Comparison of ENCODE assay signal across 9 cellular contexts in the genomic region with DNA sequence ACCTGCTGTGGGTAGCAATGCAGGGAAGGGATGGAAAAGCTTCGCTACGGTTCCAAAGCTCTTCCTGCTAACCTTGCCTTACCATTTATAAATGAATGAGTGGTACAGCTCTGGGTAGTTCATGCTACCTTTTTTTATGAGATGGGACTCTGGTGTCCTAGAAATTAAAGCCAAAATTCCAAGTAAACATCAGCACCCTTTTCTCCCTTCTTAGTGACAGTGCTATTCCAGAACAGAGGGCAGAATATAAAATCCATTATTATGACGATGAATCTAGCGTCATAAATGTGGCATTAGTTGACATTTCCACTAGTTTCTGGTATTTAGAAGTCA. TPM values are rescaled to one million over a fixed set of nuclear protein-coding genes. Genes with fewer than 3 reads are reported as not detected.
DNase-seq lines count a peak whose midpoint lies in the region; ATAC-seq and TF ChIP-seq lines count a peak whose summit lies in the region.
"Had no signal": no experiment of that assay in that cellular context is flagged by ENCODE, and none has a peak within 500 bp of the region (broad histone marks: within the 10 kb centered on the region; RNA-seq: fewer than 3 reads in every experiment).

No MANE protein-coding gene starts in this region.

- no peaks in the 10 kb centered on the region for H3K9me2 ChIP-seq in GM23338 (ENCODE audit: insufficient read depth)

- H3K36me3 Mint-ChIP-seq in GM23338 (ENCODE audit: low read depth), result no peaks in the 10 kb centered on the region

- no peak for ATAC-seq in GM23338
- no peak for ATAC-seq in GM19035 (IDR thresholded peaks at IDR 0.05; ENCODE audit: unreplicated experiment)

- H3K9me3 ChIP-seq in skeletal muscle tissue (ENCODE audit: control insufficient read depth in 3 of 3, low read length in 3 of 3), result no peaks in the 10 kb centered on the region

- no peaks in the 10 kb centered on the region for H4K20me1 ChIP-seq in GM23338 (replicated peaks; ENCODE audit: insufficient read depth)

- TF ChIP-seq CTCF in GM23338 (conservative IDR thresholded peaks at IDR 0.05; ENCODE audit: low read depth in 2 of 2) (no peak), VCaP (conservative IDR thresholded peaks at IDR 0.05) (peak; percentile 36), fibroblast of villous mesenchyme (IDR thresholded peaks at IDR 0.05; ENCODE audit: insufficient read depth, low read depth, low read length) (no peak)

- no peaks in the 10 kb centered on the region for H3K79me2 ChIP-seq in GM23338 (replicated peaks; ENCODE audit: insufficient read depth)

- H3K4me1 ChIP-seq in GM23338 (ENCODE audit: insufficient read depth) (peaks cover 12% of the 10 kb centered on the region; the same call in 1 of the 2 replicates), skeletal muscle tissue (ENCODE audit: control insufficient read depth in 3 of 3, insufficient read depth in 3 of 3, low read length in 3 of 3) (peaks cover 0 to 4% (median 3%) of the 10 kb centered on the region in 3 donors)

- no peak overlapping the region for H3K27ac Mint-ChIP-seq in GM23338

- peaks cover 16% of the 10 kb centered on the region for H3K4me1 Mint-ChIP-seq in GM23338

- DNase-seq in GM23338 (ENCODE audit: low spot score) (no peak), fibroblast of villous mesenchyme (ENCODE audit: low read depth) (no peak), mesenteric fat pad (ENCODE audit: low spot score) (no peak), amniotic stem cell (lab: John Stamatoyannopoulos, UW) (no peak), hepatic stellate cell (ENCODE audit: low spot score) (no peak)

- no peaks in the 10 kb centered on the region for H3K9me3 Mint-ChIP-seq in GM23338

- peak overlapping the region; percentile 63; the same call in 1 of the 2 replicates for H3K4me3 ChIP-seq in GM23338
- peak overlapping the region; percentile 19 for H3K4me3 ChIP-seq in fibroblast of villous mesenchyme (ENCODE audit: low read depth, low read length)
- H3K4me3 ChIP-seq in skeletal muscle tissue (ENCODE audit: low read length in 3 of 3), result peak overlapping the region; percentile 60 to 86 (median 72)

- H3K4me3 Mint-ChIP-seq in GM23338, result peak overlapping the region; percentile 91

- H2AFZ ChIP-seq in GM23338, result no peak overlapping the region

- H3K9ac ChIP-seq in skeletal muscle tissue (ENCODE audit: low read depth in 1 of 3, low read length in 3 of 3), result no peak overlapping the region

- H3K27me3 Mint-ChIP-seq in GM23338 (ENCODE audit: insufficient read depth, low read depth, poor library complexity), result peaks cover 13% of the 10 kb centered on the region

- no peaks in the 10 kb centered on the region for H3K36me3 ChIP-seq in GM23338 (ENCODE audit: insufficient read depth)
- H3K36me3 ChIP-seq in skeletal muscle tissue (ENCODE audit: control insufficient read depth in 3 of 3, insufficient read depth in 3 of 3, low read length in 3 of 3), result peaks cover 0 to 3% (median 2%) of the 10 kb centered on the region in 3 donors

- peak overlapping the region; percentile 67; the same call in 1 of the 2 replicates for H3K4me2 ChIP-seq in GM23338

- peaks cover 13% of the 10 kb centered on the region for H3K27me3 ChIP-seq in GM23338 (ENCODE audit: insufficient read depth)
- H3K27me3 ChIP-seq in skeletal muscle tissue (ENCODE audit: control insufficient read depth in 3 of 3, insufficient read depth in 3 of 3, low read length in 3 of 3), result no peaks in the 10 kb centered on the region

- H3F3A ChIP-seq in GM23338 (replicated peaks; ENCODE audit: low read depth), result no peaks in the 10 kb centered on the region

- H3K27ac ChIP-seq in GM23338 (ENCODE audit: low read depth) (no peak overlapping the region), VCaP (peak overlapping the region; percentile 73), skeletal muscle tissue (ENCODE audit: low read depth, low read length) (no peak overlapping the region)

TF ChIP-seq in GM23338, 12 proteins besides CTCF, POLR2A, EP300 and RAD21:
- TF ChIP-seq EZH2phosphoT487 (IDR thresholded peaks at IDR 0.05; ENCODE audit: unreplicated experiment) (no peak), STAT1 (IDR thresholded peaks at IDR 0.05; ENCODE audit: unreplicated experiment) (no peak), JUNB (IDR thresholded peaks at IDR 0.05; ENCODE audit: unreplicated experiment) (no peak), NANOG (IDR thresholded peaks at IDR 0.05; ENCODE audit: borderline replicate concordance) (no peak)
TF ChIP-seq in GM23338: peak in this region for 0.

RNA-seq across cellular contexts. Expression of a gene that starts 0.4 kb away (rescaled TPM):
- total RNA-seq in GM23338 (2014; rRNA removed; shearing (Covaris generic)), result 4.1 and 5.4 TPM in 2 replicates
- 13.5 and 15.5 TPM in 2 replicates for polyA plus RNA-seq in GM23338 (2016; fragmentation: Nextera tagmentation; extraction: Ambion mirVana)
- 2.6 and 3.9 TPM in 2 replicates for total RNA-seq in fibroblast of villous mesenchyme
- 1.0 TPM for total RNA-seq in skeletal muscle tissue
- total RNA-seq in mesenteric fat pad, result 7.1 TPM

RNA-seq across cellular contexts. Expression of a gene that starts 30.2 kb away (rescaled TPM):
- not detected in 2 replicates for total RNA-seq in GM23338 (2014; rRNA removed; shearing (Covaris generic))
- polyA plus RNA-seq in GM23338 (2016; fragmentation: Nextera tagmentation; extraction: Ambion mirVana), result not detected in 2 replicates
- not detected in 2 replicates for total RNA-seq in fibroblast of villous mesenchyme
- total RNA-seq in skeletal muscle tissue, result not detected
- not detected for total RNA-seq in mesenteric fat pad
- total RNA-seq: myocyte had no signal

Comparison
In these comparisons a context has a peak if more than half of its experiments do, and no peak if none do; other contexts are left out.
1. H3K4me3 ChIP-seq: peak in every context shown above with its lines; median percentile 72 in skeletal muscle tissue; 63 in GM23338; 19 in fibroblast of villous mesenchyme.